In the genomic region with DNA sequence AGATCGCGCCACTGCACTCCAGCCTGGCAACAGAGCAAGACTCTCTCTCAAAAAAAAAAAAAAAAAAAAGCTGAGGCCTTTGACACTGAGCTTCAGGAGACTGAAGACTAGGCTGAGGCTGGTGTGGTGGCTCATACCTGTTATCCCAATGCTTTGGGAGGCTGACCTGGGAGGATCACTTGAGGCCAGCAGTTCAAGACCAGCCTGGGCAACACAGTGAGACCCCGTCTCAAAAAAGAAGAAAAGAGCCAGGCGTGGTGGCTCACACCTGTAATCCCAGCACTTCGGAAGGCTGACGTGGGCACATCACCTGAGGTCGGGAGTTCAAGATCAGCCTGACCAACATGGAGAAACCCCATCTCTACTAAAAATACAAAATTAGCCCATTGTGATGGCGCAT, we compare ENCODE assay signal across 1 cellular context. TPM values are rescaled to one million over a fixed set of nuclear protein-coding genes. Genes with fewer than 3 reads are reported as not detected.
"Had no signal": no experiment of that assay in that cellular context is flagged by ENCODE, and none has a peak within 500 bp of the region (broad histone marks: within the 10 kb centered on the region; RNA-seq: fewer than 3 reads in every experiment).

No MANE protein-coding gene starts in this region.

RNA-seq across cellular contexts. Expression of a gene that starts 16.7 kb away (rescaled TPM):
- total RNA-seq: ascending aorta had no signal

RNA-seq across cellular contexts. Expression of a gene that starts 18.9 kb away (rescaled TPM):
- total RNA-seq: ascending aorta had no signal
